Comparison of ENCODE assay signal across 16 cellular contexts in genomic region chr2:216169087-216169486, GRCh38.
"Had no signal": no experiment of that assay in that cellular context is flagged by ENCODE, and none has a peak within 500 bp of the region (broad histone marks: within the 10 kb centered on the region; RNA-seq: fewer than 3 reads in every experiment).

No MANE protein-coding gene starts in this region.

- H3K27ac Mint-ChIP-seq: activated naive CD8-positive, alpha-beta T cell treated with anti-CD3 and anti-CD28 coated beads, Interleukin-2, amount 10 ng/mL, durations not matched to agents 7 days and 5 days; T-helper 1 cell treated with Interleukin-12 subunit alpha and Interleukin-12 subunit beta and Interleukin-4 antibody, amounts not matched to agents 30 μg/mL and 1 μg/mL, for 36 hours had no signal

- DNase-seq: activated CD4-positive, alpha-beta T cell treated with anti-CD3 and anti-CD28 coated beads for 1 hour; activated naive CD8-positive, alpha-beta T cell treated with anti-CD3 and anti-CD28 coated beads, Interleukin-2, amount 10 ng/mL, durations not matched to agents 7 days and 5 days; amygdala; effector memory CD8-positive, alpha-beta T cell; foreskin fibroblast; hippocampal formation; left colon; lower lobe of right lung; upper lobe of left lung; WERI-Rb-1 had no signal

- H3K27me3 Mint-ChIP-seq: activated naive CD8-positive, alpha-beta T cell treated with anti-CD3 and anti-CD28 coated beads, Interleukin-2, amount 10 ng/mL, durations not matched to agents 7 days and 5 days; effector memory CD8-positive, alpha-beta T cell had no signal

- H3K4me3 ChIP-seq: cardiac muscle cell, lower lobe of right lung, prostate gland, right atrium auricular region, skin epidermis, thoracic aorta, upper lobe of left lung had no signal

- H3K4me1 ChIP-seq: lower lobe of right lung, right atrium auricular region, upper lobe of left lung had no signal

- H3K27ac ChIP-seq: cardiac muscle cell, lower lobe of right lung, prostate gland, right atrium auricular region, skin epidermis, thoracic aorta, upper lobe of left lung, WERI-Rb-1 had no signal

- H3K36me3 ChIP-seq: prostate gland had no signal

- ATAC-seq: effector memory CD8-positive, alpha-beta T cell; left colon; lower lobe of right lung had no signal

- H3K9me3 ChIP-seq: lower lobe of right lung, prostate gland, right atrium auricular region, thoracic aorta, upper lobe of left lung had no signal

- H3K4me3 Mint-ChIP-seq: activated naive CD8-positive, alpha-beta T cell treated with anti-CD3 and anti-CD28 coated beads, Interleukin-2, amount 10 ng/mL, durations not matched to agents 7 days and 5 days; effector memory CD8-positive, alpha-beta T cell; T-helper 1 cell treated with Interleukin-12 subunit alpha and Interleukin-12 subunit beta and Interleukin-4 antibody, amounts not matched to agents 30 μg/mL and 1 μg/mL, for 36 hours had no signal

- H3K9me3 Mint-ChIP-seq: activated naive CD8-positive, alpha-beta T cell treated with anti-CD3 and anti-CD28 coated beads, Interleukin-2, amount 10 ng/mL, durations not matched to agents 7 days and 5 days; effector memory CD8-positive, alpha-beta T cell; T-helper 1 cell treated with Interleukin-12 subunit alpha and Interleukin-12 subunit beta and Interleukin-4 antibody, amounts not matched to agents 30 μg/mL and 1 μg/mL, for 36 hours had no signal

- H3K27me3 ChIP-seq: cardiac muscle cell, right atrium auricular region, upper lobe of left lung had no signal
